In the genomic region with DNA sequence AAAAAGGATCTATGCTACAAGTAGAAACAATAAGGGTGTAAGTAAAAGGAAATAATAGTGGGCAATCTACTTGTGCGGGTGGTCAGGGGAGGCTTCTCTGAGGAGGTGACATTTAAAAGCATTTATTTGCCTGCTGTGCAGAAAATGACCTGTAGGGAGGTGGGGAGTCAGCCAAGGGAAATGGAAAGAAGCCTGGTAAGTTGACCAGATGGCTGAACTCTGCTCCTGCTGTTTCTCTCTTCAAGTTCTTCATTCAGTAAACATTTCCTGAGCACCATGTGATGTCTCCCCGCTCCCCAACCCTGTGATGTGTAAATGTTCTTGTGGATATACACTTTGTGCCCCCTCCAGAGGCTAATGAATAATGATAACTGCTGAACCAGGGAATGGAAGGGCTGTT, we compare ENCODE assay signal across 18 cellular contexts. TPM values are rescaled to one million over a fixed set of nuclear protein-coding genes. Genes with fewer than 3 reads are reported as not detected.
DNase-seq lines count a peak whose midpoint lies in the region; ATAC-seq, FAIRE-seq and TF ChIP-seq lines count a peak whose summit lies in the region.
"Had no signal": no experiment of that assay in that cellular context is flagged by ENCODE, and none has a peak within 500 bp of the region (broad histone marks: within the 10 kb centered on the region; RNA-seq: fewer than 3 reads in every experiment).

No MANE protein-coding gene starts in this region.

- peaks cover 7% of the 10 kb centered on the region for H3K27me3 Mint-ChIP-seq in T-helper 17 cell

- no peak overlapping the region for H2AFZ ChIP-seq in osteoblast (ENCODE audit: low read length)

- no peaks in the 10 kb centered on the region for H3K27me3 ChIP-seq in osteoblast (ENCODE audit: insufficient read depth, low read length)
- H3K27me3 ChIP-seq in small intestine (ENCODE audit: control insufficient read depth in 2 of 2, insufficient read depth in 2 of 2, low read length in 2 of 2), result no peaks in the 10 kb centered on the region
- H3K27me3 ChIP-seq: colonic mucosa had no signal

- H3K36me3 ChIP-seq in osteoblast (ENCODE audit: insufficient read depth, low read length) (no peaks in the 10 kb centered on the region), small intestine (ENCODE audit: control insufficient read depth in 2 of 2, insufficient read depth in 2 of 2, low read length in 2 of 2) (no peaks in the 10 kb centered on the region)
- H3K36me3 ChIP-seq: colonic mucosa had no signal

- no peaks in the 10 kb centered on the region for H3K4me1 Mint-ChIP-seq in T-helper 17 cell

- H4K20me1 ChIP-seq in osteoblast (ENCODE audit: insufficient read depth, low read length), result no peaks in the 10 kb centered on the region

- TF ChIP-seq CTCF in fibroblast of the aortic adventitia (IDR thresholded peaks at IDR 0.05; ENCODE audit: insufficient read depth, low read length), result peak; percentile 15
- TF ChIP-seq CTCF in osteoblast (IDR thresholded peaks at IDR 0.05; ENCODE audit: extremely low read depth, low read depth, low read length), result peak; percentile 23

- H3K27ac ChIP-seq in osteoblast (ENCODE audit: low read depth, low read length), result no peak overlapping the region
- no peak overlapping the region for H3K27ac ChIP-seq in small intestine (ENCODE audit: low read depth in 1 of 2, low read length in 1 of 2)
- H3K27ac ChIP-seq: colonic mucosa had no signal

- FAIRE-seq in small intestine (lab: Jason Lieb, UNC), result no peak
- FAIRE-seq: A204.1, H54, urothelium cell line had no signal

- H3K4me2 ChIP-seq in osteoblast (ENCODE audit: insufficient read depth, low read length), result no peak overlapping the region

- no peak overlapping the region for H3K4me3 Mint-ChIP-seq in T-helper 17 cell
- H3K4me3 Mint-ChIP-seq: activated T-helper 1 cell treated with anti-CD3 and anti-CD28 coated beads, Interleukin-12 subunit alpha, Interleukin-12 subunit beta, Interleukin-2, Interleukin-4 antibody, amounts not matched to agents 30 ng/mL and 10 ng/mL and 1 ng/mL, durations not matched to agents 14 hours and 24 hours and 36 hours had no signal

- H3K27ac Mint-ChIP-seq in T-helper 17 cell, result no peak overlapping the region
- H3K27ac Mint-ChIP-seq: activated T-helper 1 cell treated with anti-CD3 and anti-CD28 coated beads, Interleukin-12 subunit alpha, Interleukin-12 subunit beta, Interleukin-2, Interleukin-4 antibody, amounts not matched to agents 30 ng/mL and 10 ng/mL and 1 ng/mL, durations not matched to agents 14 hours and 24 hours and 36 hours had no signal

- in situ Hi-C loops in SK-MEL-5 (cut with HindIII; ENCODE audit: low pct_unique_long_range_greater_than_20kb, low sequenced_read_pairs), result no loop called here

- ATAC-seq in T-helper 17 cell, result no peak

- DNase-seq in NCI-H2171 treated with DMSO at 0.1 percent for 48 hours (lab: John Stamatoyannopoulos, UW), result peak; percentile 26
- no peak for DNase-seq in NCI-H2171 (lab: John Stamatoyannopoulos, UW)
- peak; percentile 10 for DNase-seq in SK-MEL-5 (ENCODE audit: low read depth, low spot score)
- DNase-seq in fibroblast of the aortic adventitia (ENCODE audit: low read depth), result no peak
- peak; percentile 49 for DNase-seq in osteoblast (ENCODE audit: insufficient read length, low spot score, missing footprints)
- no peak for DNase-seq in T-helper 17 cell
- no peak for DNase-seq in Ammon's horn (ENCODE audit: low spot score)
- no peak for DNase-seq in small intestine
- DNase-seq: Calu3; colonic mucosa; NCI-H187 treated with DMSO at 0.1 percent for 48 hours; NCI-H526 treated with DMSO at 0.1 percent for 48 hours; stimulated activated naive CD4-positive, alpha-beta T cell; T1000 had no signal

- no peaks in the 10 kb centered on the region for H3K36me3 Mint-ChIP-seq in T-helper 17 cell (ENCODE audit: low read depth)

- H3K79me2 ChIP-seq in osteoblast (ENCODE audit: insufficient read depth, low read length), result no peaks in the 10 kb centered on the region

- H3K4me3 ChIP-seq in fibroblast of the aortic adventitia (ENCODE audit: low read depth, low read length) (no peak overlapping the region), osteoblast (ENCODE audit: insufficient read depth, low read length) (no peak overlapping the region), small intestine (ENCODE audit: low read depth in 1 of 2, low read length in 2 of 2) (no peak overlapping the region)
- H3K4me3 ChIP-seq: colonic mucosa had no signal

- 56 to 77% (median 67%) methylated on average over 2 of the region's 2 CpGs for WGBS in small intestine, 3 donors

- H3K4me1 ChIP-seq in osteoblast (ENCODE audit: insufficient read depth, low read length) (no peaks in the 10 kb centered on the region), small intestine (ENCODE audit: control insufficient read depth in 2 of 2, insufficient read depth in 1 of 2, low read depth in 1 of 2, low read length in 1 of 2) (no peaks in the 10 kb centered on the region)
- H3K4me1 ChIP-seq: colonic mucosa had no signal

- no peaks in the 10 kb centered on the region for H3K9me3 ChIP-seq in osteoblast (ENCODE audit: low read depth, low read length)
- H3K9me3 ChIP-seq in T-helper 17 cell (ENCODE audit: control insufficient read depth, low read length, poor library complexity, severe bottlenecking), result no peaks in the 10 kb centered on the region
- no peaks in the 10 kb centered on the region for H3K9me3 ChIP-seq in small intestine (ENCODE audit: control insufficient read depth, low read depth)
- H3K9me3 ChIP-seq: colonic mucosa had no signal

RNA-seq across cellular contexts. Expression of a gene that starts 9.9 kb away (rescaled TPM):
- total RNA-seq in SK-MEL-5 (2014; rRNA removed; shearing (Covaris generic)), result 36.4 and 38.6 TPM in 2 replicates
- polyA plus RNA-seq in SK-MEL-5 (2015; cell fraction: cytosol; rRNA removed), result 29.4 and 43.7 TPM in 2 replicates
- polyA plus RNA-seq in SK-MEL-5 (2015; cell fraction: nucleus; rRNA removed), result 48.6 and 60.9 TPM in 2 replicates
- total RNA-seq in fibroblast of the aortic adventitia (ENCODE audit: low replicate concordance), result 92.5 and 135 TPM in 2 replicates
- total RNA-seq in osteoblast, result 159 and 162 TPM in 2 replicates
- 10 to 100 TPM; 18.7 to 25.1 TPM for total RNA-seq in T-helper 17 cell
- polyA plus RNA-seq in small intestine, result 10 to 100 TPM; 22.1 to 24.9 (median 23.8) TPM

Comparison
In these comparisons a context has a peak if more than half of its experiments do, and no peak if none do; other contexts are left out.
1. DNase-seq: peak in NCI-H2171 treated with DMSO at 0.1 percent for 48 hours (single experiment), SK-MEL-5 (single experiment) and osteoblast (single experiment); none in NCI-H2171 (single experiment), fibroblast of the aortic adventitia (single experiment), T-helper 17 cell (0 of 3), Ammon's horn (single experiment) and small intestine (single experiment).